Comparison of ENCODE assay signal across 1 cellular context in the genomic region with DNA sequence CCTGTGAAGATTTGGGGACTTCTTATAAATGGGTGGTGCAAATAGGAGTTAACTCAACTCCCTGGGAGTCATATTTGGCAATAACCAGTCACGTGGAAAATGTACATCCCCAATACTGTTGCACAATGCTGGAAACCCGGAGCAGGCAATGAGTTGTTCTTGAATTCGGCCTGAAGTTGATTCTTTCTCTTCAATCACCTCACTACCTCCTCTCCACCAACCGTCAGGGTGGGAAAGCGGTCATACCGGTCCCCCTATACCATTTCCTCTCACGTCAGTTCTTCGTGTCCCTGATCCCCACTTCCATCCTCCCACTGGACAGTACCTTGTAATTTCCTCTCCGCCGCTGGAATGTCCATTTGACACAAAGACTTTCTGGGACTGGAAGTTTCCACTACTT.
A peak's percentile ranks its signal among the peaks of the same experiment; 100 is the strongest.
TF ChIP-seq lines count a peak whose summit lies in the region.

No MANE protein-coding gene starts in this region.

TF ChIP-seq in HepG2, 621 proteins besides CTCF, POLR2A, EP300 and RAD21:
- TF ChIP-seq CEBPB (IDR thresholded peaks at IDR 0.05; ENCODE audit: borderline replicate concordance, low read depth, low read length) (peak; percentile 67; the same call in 1 of the 2 replicates), ZFAT (CRISPR knock-in tag; conservative IDR thresholded peaks at IDR 0.05) (no peak)
TF ChIP-seq in HepG2: peak in this region for 1.
